16 cellular contexts compared by ENCODE assay signal in the genomic region with DNA sequence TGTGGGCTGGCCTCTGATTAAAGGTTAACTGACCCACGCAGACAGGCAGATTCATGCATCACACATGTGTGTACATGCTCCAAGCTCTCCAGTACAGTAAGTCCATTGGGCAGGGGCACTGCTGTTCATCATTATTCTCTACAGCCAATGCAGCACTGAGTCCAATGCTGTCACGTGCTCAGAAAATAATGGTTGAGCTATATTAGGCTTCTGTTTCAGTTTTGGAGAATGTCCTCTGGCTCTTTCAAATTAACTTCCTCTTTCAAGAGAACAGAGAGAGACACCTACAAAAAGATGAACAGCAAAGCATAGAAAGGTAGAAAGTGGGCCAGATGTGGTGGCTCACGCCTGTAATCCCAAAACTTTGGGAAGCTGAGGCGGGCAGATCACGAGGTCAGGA.
DNase-seq lines count a peak whose midpoint lies in the region; ATAC-seq, FAIRE-seq and TF ChIP-seq lines count a peak whose summit lies in the region.
"Had no signal": no experiment of that assay in that cellular context is flagged by ENCODE, and none has a peak within 500 bp of the region (broad histone marks: within the 10 kb centered on the region; RNA-seq: fewer than 3 reads in every experiment).

No MANE protein-coding gene starts in this region.

- no peak overlapping the region for H3K27ac Mint-ChIP-seq in CD4-positive, alpha-beta memory T cell
- H3K27ac Mint-ChIP-seq: activated CD8-positive, alpha-beta T cell treated with anti-CD3 and anti-CD28 coated beads for 36 hours; activated T-helper 2 cell treated with anti-CD3 and anti-CD28 coated beads, Interferon-gamma antibody, Interleukin-2, Interleukin-4, amounts not matched to agents 10 μg/mL and 5 μg/mL and 100 μg/mL, durations not matched to agents 14 hours and 24 hours and 36 hours; natural killer cell treated with Interleukin-12 subunit alpha and Interleukin-12 subunit beta and Interleukin-15 and Interleukin-18, amount 100 ng/mL, for 72 hours had no signal

- H2AFZ ChIP-seq in MM.1S (ENCODE audit: low read length), result peak overlapping the region; percentile 54
- H2AFZ ChIP-seq: GM23248 had no signal

- H3K4me3 ChIP-seq in MM.1S (ENCODE audit: low read length) (no peak overlapping the region), small intestine (ENCODE audit: low read depth in 1 of 2, low read length in 2 of 2) (no peak overlapping the region)
- H3K4me3 ChIP-seq in CD4-positive, alpha-beta memory T cell (ENCODE audit: low read length in 2 of 2), result no peak overlapping the region
- H3K4me3 ChIP-seq: GM23248, right atrium auricular region had no signal

- H3K36me3 ChIP-seq in MM.1S (replicated peaks; ENCODE audit: insufficient read depth, low read length) (no peaks in the 10 kb centered on the region), small intestine (ENCODE audit: control insufficient read depth in 2 of 2, insufficient read depth in 2 of 2, low read length in 2 of 2) (no peaks in the 10 kb centered on the region)
- no peaks in the 10 kb centered on the region for H3K36me3 ChIP-seq in CD4-positive, alpha-beta memory T cell (ENCODE audit: insufficient read depth, low read length)
- H3K36me3 ChIP-seq: right atrium auricular region had no signal

- H3K4me3 Mint-ChIP-seq in CD4-positive, alpha-beta memory T cell, result no peak overlapping the region
- H3K4me3 Mint-ChIP-seq: activated CD8-positive, alpha-beta T cell treated with anti-CD3 and anti-CD28 coated beads for 36 hours; natural killer cell treated with Interleukin-12 subunit alpha and Interleukin-12 subunit beta and Interleukin-15 and Interleukin-18, amount 100 ng/mL, for 72 hours had no signal

- no peaks in the 10 kb centered on the region for H3K9me3 ChIP-seq in MM.1S (replicated peaks; ENCODE audit: insufficient read depth, low read length)
- H3K9me3 ChIP-seq in CD4-positive, alpha-beta memory T cell (ENCODE audit: control insufficient read depth in 1 of 2, low read length in 2 of 2), result no peaks in the 10 kb centered on the region
- H3K9me3 ChIP-seq in small intestine (ENCODE audit: control insufficient read depth, low read depth), result no peaks in the 10 kb centered on the region
- H3K9me3 ChIP-seq: right atrium auricular region had no signal

- peaks cover 10% of the 10 kb centered on the region for H3K4me1 ChIP-seq in MM.1S (ENCODE audit: low read length)
- no peaks in the 10 kb centered on the region for H3K4me1 ChIP-seq in CD4-positive, alpha-beta memory T cell (ENCODE audit: insufficient read depth, low read length)
- no peaks in the 10 kb centered on the region for H3K4me1 ChIP-seq in small intestine (ENCODE audit: control insufficient read depth in 2 of 2, insufficient read depth in 1 of 2, low read depth in 1 of 2, low read length in 1 of 2)
- H3K4me1 ChIP-seq: right atrium auricular region had no signal

- H4K20me1 ChIP-seq in MM.1S (ENCODE audit: insufficient read depth, low read length), result no peaks in the 10 kb centered on the region

- 87 to 88% (median 88%) methylated on average over 5 of the region's 5 CpGs for WGBS in small intestine, 3 donors

- TF ChIP-seq POLR2A in GM18505 (IDR thresholded peaks at IDR 0.05; ENCODE audit: borderline replicate concordance, extremely low read depth, insufficient read depth, insufficient read length), result no peak

- DNase-seq in MM.1S (peak; percentile 77), LoVo (ENCODE audit: low spot score) (no peak), retina (no peak), small intestine (no peak)
- DNase-seq in CD4-positive, alpha-beta memory T cell, result no peak
- DNase-seq: activated CD8-positive, alpha-beta T cell treated with anti-CD3 and anti-CD28 coated beads for 36 hours; aorta; GM23248; NCI-H2081; NK-92 treated with Interleukin-12 subunit alpha and Interleukin-12 subunit beta, amount 100 ng/mL, for 24 hours had no signal

- no peak overlapping the region for H3K9ac ChIP-seq in MM.1S (ENCODE audit: low read length)
- H3K9ac ChIP-seq: GM23248 had no signal

- H3K9me3 Mint-ChIP-seq in CD4-positive, alpha-beta memory T cell, result peaks cover 0 to 4% (median 0%) of the 10 kb centered on the region in 8 donors
- H3K9me3 Mint-ChIP-seq: activated CD8-positive, alpha-beta T cell treated with anti-CD3 and anti-CD28 coated beads for 36 hours; activated T-helper 2 cell treated with anti-CD3 and anti-CD28 coated beads, Interferon-gamma antibody, Interleukin-2, Interleukin-4, amounts not matched to agents 10 μg/mL and 5 μg/mL and 100 μg/mL, durations not matched to agents 14 hours and 24 hours and 36 hours; natural killer cell treated with Interleukin-12 subunit alpha and Interleukin-12 subunit beta and Interleukin-15 and Interleukin-18, amount 100 ng/mL, for 72 hours had no signal

- H3K9me2 ChIP-seq in MM.1S (replicated peaks; ENCODE audit: insufficient read depth, low read length), result no peaks in the 10 kb centered on the region

- ATAC-seq in GM18505 (IDR thresholded peaks at IDR 0.05; ENCODE audit: unreplicated experiment) (peak; percentile 83), GM21367 (IDR thresholded peaks at IDR 0.05; ENCODE audit: unreplicated experiment) (peak; percentile 95), HG02973 (IDR thresholded peaks at IDR 0.05; ENCODE audit: unreplicated experiment) (peak; percentile 80)
- ATAC-seq: activated CD8-positive, alpha-beta T cell treated with anti-CD3 and anti-CD28 coated beads for 36 hours; natural killer cell treated with Interleukin-12 subunit alpha and Interleukin-12 subunit beta and Interleukin-15 and Interleukin-18, amount 100 ng/mL, for 72 hours had no signal

- no peak for TF ChIP-seq CTCF in MM.1S (IDR thresholded peaks at IDR 0.05; ENCODE audit: low read length)

- no peaks in the 10 kb centered on the region for H3K27me3 ChIP-seq in MM.1S (replicated peaks; ENCODE audit: insufficient read depth, low read length)
- no peaks in the 10 kb centered on the region for H3K27me3 ChIP-seq in CD4-positive, alpha-beta memory T cell (ENCODE audit: insufficient read depth, low read length)
- no peaks in the 10 kb centered on the region for H3K27me3 ChIP-seq in small intestine (ENCODE audit: control insufficient read depth in 2 of 2, insufficient read depth in 2 of 2, low read length in 2 of 2)
- H3K27me3 ChIP-seq: right atrium auricular region had no signal

- peaks cover 3 to 4% of the 10 kb centered on the region in 2 donors for H3K27me3 Mint-ChIP-seq in CD4-positive, alpha-beta memory T cell
- H3K27me3 Mint-ChIP-seq: activated CD8-positive, alpha-beta T cell treated with anti-CD3 and anti-CD28 coated beads for 36 hours had no signal

- CTCF ChIA-PET in CD4-positive, alpha-beta memory T cell (lab: Charles Lee; ENCODE audit: partially characterized antibody), result no interaction called here

- no peak for FAIRE-seq in small intestine (lab: Jason Lieb, UNC)

- no peaks in the 10 kb centered on the region for H3K36me3 Mint-ChIP-seq in CD4-positive, alpha-beta memory T cell
- H3K36me3 Mint-ChIP-seq: natural killer cell treated with Interleukin-12 subunit alpha and Interleukin-12 subunit beta and Interleukin-15 and Interleukin-18, amount 100 ng/mL, for 72 hours had no signal

- H3K27ac ChIP-seq in MM.1S (ENCODE audit: low read length) (peak overlapping the region; percentile 31; the same call in 1 of the 2 replicates), small intestine (ENCODE audit: low read depth in 1 of 2, low read length in 1 of 2) (no peak overlapping the region)
- no peak overlapping the region for H3K27ac ChIP-seq in CD4-positive, alpha-beta memory T cell (ENCODE audit: low read depth, low read length)
- H3K27ac ChIP-seq: GM23248, right atrium auricular region had no signal

- 0 out of 2 replicates have a peak overlapping the region, but pooled peaks have one; percentile 19 for H3K4me2 ChIP-seq in MM.1S (ENCODE audit: low read depth, low read length)

- no peaks in the 10 kb centered on the region for H3F3A ChIP-seq in MM.1S (ENCODE audit: insufficient read depth, low read length)

- POLR2A ChIA-PET in CD4-positive, alpha-beta memory T cell (lab: Charles Lee; ENCODE audit: partially characterized antibody), result no interaction called here

- H3K79me2 ChIP-seq in MM.1S (ENCODE audit: low read length), result no peaks in the 10 kb centered on the region

- intact Hi-C loops in CD4-positive, alpha-beta memory T cell (cut with micrococcal nuclease), result no loop called here

- H3K4me1 Mint-ChIP-seq in CD4-positive, alpha-beta memory T cell, result no peaks in the 10 kb centered on the region
